ENCODE assay signal across 11 cellular contexts in genomic region chr3:4582634-4583033, GRCh38.
A peak's percentile ranks its signal among the peaks of the same experiment; 100 is the strongest.
DNase-seq lines count a peak whose midpoint lies in the region; ATAC-seq lines count a peak whose summit lies in the region.
"Had no signal": no experiment of that assay in that cellular context is flagged by ENCODE, and none has a peak within 500 bp of the region (broad histone marks: within the 10 kb centered on the region; RNA-seq: fewer than 3 reads in every experiment).

No MANE protein-coding gene starts in this region.

- H3K4me3 ChIP-seq in skeletal muscle cell (ENCODE audit: low read depth, low read length) = no peak overlapping the region

- no peaks in the 10 kb centered on the region for H3K27me3 Mint-ChIP-seq in stimulated activated naive CD8-positive, alpha-beta T cell treated with anti-CD3 and anti-CD28 coated beads, Interleukin-15, amount 100 ng/mL, for 72 hours

- DNase-seq in EH (ENCODE audit: low read depth) (peak; percentile 23), astrocyte of the hippocampus (ENCODE audit: low read depth, low spot score) (peak; percentile 51), iris pigment epithelial cell (ENCODE audit: low read depth) (peak; percentile 23), skeletal muscle cell (ENCODE audit: low read depth) (peak; percentile 8), HPDE6-E6E7 (ENCODE audit: extremely low spot score) (no peak), DMS153 (lab: John Stamatoyannopoulos, UW) (no peak)
- DNase-seq in stimulated activated naive CD8-positive, alpha-beta T cell treated with anti-CD3 and anti-CD28 coated beads, Interleukin-15, amount 100 ng/mL, for 72 hours = no peak
- DNase-seq: caudate nucleus, MM.1S had no signal

- no peak overlapping the region for H3K27ac Mint-ChIP-seq in stimulated activated naive CD8-positive, alpha-beta T cell treated with anti-CD3 and anti-CD28 coated beads, Interleukin-15, amount 100 ng/mL, for 72 hours
- H3K27ac Mint-ChIP-seq: T-helper 1 cell treated with Interleukin-12 subunit alpha and Interleukin-12 subunit beta and Interleukin-4 antibody, amounts not matched to agents 30 μg/mL and 1 μg/mL, for 36 hours had no signal

- no peak for ATAC-seq in HG02610 (IDR thresholded peaks at IDR 0.05; ENCODE audit: unreplicated experiment)
- no peak for ATAC-seq in stimulated activated naive CD8-positive, alpha-beta T cell treated with anti-CD3 and anti-CD28 coated beads, Interleukin-15, amount 100 ng/mL, for 72 hours

- peaks cover 61% of the 10 kb centered on the region for H3K4me1 Mint-ChIP-seq in stimulated activated naive CD8-positive, alpha-beta T cell treated with anti-CD3 and anti-CD28 coated beads, Interleukin-15, amount 100 ng/mL, for 72 hours

- no peaks in the 10 kb centered on the region for H3K9me3 Mint-ChIP-seq in stimulated activated naive CD8-positive, alpha-beta T cell treated with anti-CD3 and anti-CD28 coated beads, Interleukin-15, amount 100 ng/mL, for 72 hours
- H3K9me3 Mint-ChIP-seq: T-helper 1 cell treated with Interleukin-12 subunit alpha and Interleukin-12 subunit beta and Interleukin-4 antibody, amounts not matched to agents 30 μg/mL and 1 μg/mL, for 36 hours had no signal

- H3K4me3 Mint-ChIP-seq in stimulated activated naive CD8-positive, alpha-beta T cell treated with anti-CD3 and anti-CD28 coated beads, Interleukin-15, amount 100 ng/mL, for 72 hours = no peak overlapping the region
- H3K4me3 Mint-ChIP-seq: T-helper 1 cell treated with Interleukin-12 subunit alpha and Interleukin-12 subunit beta and Interleukin-4 antibody, amounts not matched to agents 30 μg/mL and 1 μg/mL, for 36 hours had no signal

Comparison
In these comparisons a context has a peak if more than half of its experiments do, and no peak if none do; other contexts are left out.
1. DNase-seq: peak in EH (single experiment), astrocyte of the hippocampus (single experiment), iris pigment epithelial cell (single experiment) and skeletal muscle cell (single experiment); none in HPDE6-E6E7 (single experiment), stimulated activated naive CD8-positive, alpha-beta T cell treated with anti-CD3 and anti-CD28 coated beads, Interleukin-15, amount 100 ng/mL, for 72 hours (0 of 2) and DMS153 (single experiment).